1 cellular context compared by ENCODE assay signal in the genomic region with DNA sequence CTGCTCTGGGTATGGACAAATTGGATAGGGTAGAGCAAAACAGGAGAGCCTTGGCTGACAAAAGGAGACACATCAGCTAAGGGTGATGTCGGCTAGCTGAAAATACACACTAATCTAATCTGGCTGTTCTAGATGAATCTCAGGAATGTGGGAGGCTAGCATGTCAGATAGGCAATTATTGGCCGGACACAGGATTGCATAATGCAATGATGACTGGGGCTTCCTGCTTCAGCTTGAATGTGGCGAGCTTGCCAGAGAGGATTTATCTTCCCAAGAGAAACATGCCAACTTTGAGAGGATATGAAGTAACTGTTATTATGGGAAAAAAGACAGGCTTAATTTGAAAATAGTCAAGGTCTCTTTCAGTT.
TF ChIP-seq lines count a peak whose summit lies in the region.

No MANE protein-coding gene starts in this region.

TF ChIP-seq in K562, 482 proteins besides CTCF, POLR2A, EP300 and RAD21 (continued from another document):
- TF ChIP-seq, protein P1, sequence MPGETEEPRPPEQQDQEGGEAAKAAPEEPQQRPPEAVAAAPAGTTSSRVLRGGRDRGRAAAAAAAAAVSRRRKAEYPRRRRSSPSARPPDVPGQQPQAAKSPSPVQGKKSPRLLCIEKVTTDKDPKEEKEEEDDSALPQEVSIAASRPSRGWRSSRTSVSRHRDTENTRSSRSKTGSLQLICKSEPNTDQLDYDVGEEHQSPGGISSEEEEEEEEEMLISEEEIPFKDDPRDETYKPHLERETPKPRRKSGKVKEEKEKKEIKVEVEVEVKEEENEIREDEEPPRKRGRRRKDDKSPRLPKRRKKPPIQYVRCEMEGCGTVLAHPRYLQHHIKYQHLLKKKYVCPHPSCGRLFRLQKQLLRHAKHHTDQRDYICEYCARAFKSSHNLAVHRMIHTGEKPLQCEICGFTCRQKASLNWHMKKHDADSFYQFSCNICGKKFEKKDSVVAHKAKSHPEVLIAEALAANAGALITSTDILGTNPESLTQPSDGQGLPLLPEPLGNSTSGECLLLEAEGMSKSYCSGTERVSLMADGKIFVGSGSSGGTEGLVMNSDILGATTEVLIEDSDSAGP (CRISPR knock-in tag; IDR thresholded peaks at IDR 0.05) = no peak
- TF ChIP-seq GABPA (tag; conservative IDR thresholded peaks at IDR 0.05; ENCODE audit: low read depth) = no peak
- no peak for TF ChIP-seq HNRNPH1 (optimal IDR thresholded peaks at IDR 0.05; ENCODE audit: low read depth, low read length)
- no peak for TF ChIP-seq NBN (IDR thresholded peaks at IDR 0.05; ENCODE audit: low read depth)
- peak; percentile 62; the same call in 1 of the 2 replicates for TF ChIP-seq TEAD4 (IDR thresholded peaks at IDR 0.05; ENCODE audit: low read length)
- no peak for TF ChIP-seq TEAD4 (CRISPR knock-in tag; IDR thresholded peaks at IDR 0.05; ENCODE audit: borderline replicate concordance)
- TF ChIP-seq NR3C1 (CRISPR knock-in tag; IDR thresholded peaks at IDR 0.05) = no peak
TF ChIP-seq in K562: peak in this region for 14.
